Comparison of ENCODE assay signal across 13 cellular contexts in genomic region chr3:55490194-55490913, GRCh38. TPM values are rescaled to one million over a fixed set of nuclear protein-coding genes. Genes with fewer than 3 reads are reported as not detected.
A peak's percentile ranks its signal among the peaks of the same experiment; 100 is the strongest.
DNase-seq lines count a peak whose midpoint lies in the region; ATAC-seq and TF ChIP-seq lines count a peak whose summit lies in the region.
"Had no signal": no experiment of that assay in that cellular context is flagged by ENCODE, and none has a peak within 500 bp of the region (broad histone marks: within the 10 kb centered on the region; RNA-seq: fewer than 3 reads in every experiment).

No MANE protein-coding gene starts in this region.

- H3K9me3 ChIP-seq in HUES6 (ENCODE audit: control insufficient read depth, insufficient read depth, low read depth, low read length) (no peaks in the 10 kb centered on the region), hepatocyte (ENCODE audit: low read depth) (no peaks in the 10 kb centered on the region), thyroid gland (no peaks in the 10 kb centered on the region)
- H3K9me3 ChIP-seq: right lobe of liver had no signal

- H3K4me1 ChIP-seq in HUES6 (ENCODE audit: control insufficient read depth, insufficient read depth, low read length) (peaks cover 32% of the 10 kb centered on the region), hepatocyte (ENCODE audit: insufficient read depth) (peaks cover 28% of the 10 kb centered on the region), thyroid gland (peaks cover 22 to 28% of the 10 kb centered on the region in 2 donors)
- H3K4me1 ChIP-seq: right lobe of liver had no signal

- H3K9me2 ChIP-seq in hepatocyte (replicated peaks; ENCODE audit: insufficient read depth) = no peaks in the 10 kb centered on the region

- no peak overlapping the region for H3K27ac ChIP-seq in HUES6 (ENCODE audit: low read depth, low read length)
- H3K27ac ChIP-seq in hepatocyte = peak overlapping the region; percentile 98
- H3K27ac ChIP-seq in thyroid gland = peak overlapping the region in 2 of 3 donors; percentile 9 to 66
- H3K27ac ChIP-seq: right lobe of liver had no signal

- no peaks in the 10 kb centered on the region; the same call in 1 of the 2 replicates for H3K36me3 ChIP-seq in HUES6 (ENCODE audit: control insufficient read depth, insufficient read depth, low read length)
- H3K36me3 ChIP-seq in hepatocyte (replicated peaks; ENCODE audit: insufficient read depth, low read depth) = no peaks in the 10 kb centered on the region
- H3K36me3 ChIP-seq in thyroid gland = no peaks in the 10 kb centered on the region
- H3K36me3 ChIP-seq: right lobe of liver had no signal

- H4K20me1 ChIP-seq in hepatocyte (ENCODE audit: insufficient read depth, poor library complexity, severe bottlenecking) = no peaks in the 10 kb centered on the region

- H3K27me3 ChIP-seq in HUES6 (ENCODE audit: control insufficient read depth, insufficient read depth, low read length) (peaks cover 46% of the 10 kb centered on the region), hepatocyte (no peaks in the 10 kb centered on the region), thyroid gland (no peaks in the 10 kb centered on the region)
- H3K27me3 ChIP-seq: right lobe of liver had no signal

- H3K4me3 ChIP-seq in HUES6 (ENCODE audit: low read depth, low read length) (peak overlapping the region; percentile 79), hepatocyte (no peak overlapping the region), thyroid gland (replicated peaks in 1 of 3) (no peak overlapping the region)
- H3K4me3 ChIP-seq: right lobe of liver had no signal

- peak in 1 of 2 donors; percentile 11 for TF ChIP-seq POLR2A in thyroid gland (IDR thresholded peaks at IDR 0.05)

- 40% methylated on average over 3 of the region's 3 CpGs for WGBS in hepatocyte (ENCODE audit: low lambda C conversion rate, missing lambda C conversion rate)
- WGBS in thyroid gland, 2 donors = 23 to 26% methylated on average over 3 of the region's 3 CpGs

- peak overlapping the region; percentile 85 for H3K4me2 ChIP-seq in hepatocyte

- no peak for ATAC-seq in HG02970 (IDR thresholded peaks at IDR 0.05; ENCODE audit: low FRiP score, unreplicated experiment)
- ATAC-seq: activated CD8-positive, alpha-beta memory T cell treated with anti-CD3 and anti-CD28 coated beads, Interleukin-2, amount 10 ng/mL, durations not matched to agents 7 days and 5 days; Right ventricle myocardium inferior had no signal

- intact Hi-C loops in thyroid gland (cut with DNase I) = no loop called here

- H3K79me2 ChIP-seq in hepatocyte = peaks cover 28% of the 10 kb centered on the region

- DNase-seq in RPMI7951 (ENCODE audit: low read depth) (peak; percentile 56), hepatocyte (ENCODE audit: low spot score) (no peak), thyroid gland (peak; percentile 76 to 77), NCI-H1417 treated with DMSO at 0.1 percent for 48 hours (lab: John Stamatoyannopoulos, UW) (no peak)
- DNase-seq in activated naive CD4-positive, alpha-beta T cell treated with Interleukin-2 at 50 U/mL for 16 hours = no peak
- DNase-seq: activated CD8-positive, alpha-beta memory T cell treated with anti-CD3 and anti-CD28 coated beads, Interleukin-2, amount 10 ng/mL, durations not matched to agents 7 days and 5 days; CD4-positive, alpha-beta T cell; cerebellar nuclear complex; KG1; right lobe of liver had no signal

- peak overlapping the region; percentile 98 for H3K9ac ChIP-seq in HUES6 (ENCODE audit: low read length)

- no peak overlapping the region for H2AFZ ChIP-seq in hepatocyte

- no peak for TF ChIP-seq CTCF in hepatocyte (IDR thresholded peaks at IDR 0.05; ENCODE audit: poor library complexity)
- no peak for TF ChIP-seq CTCF in thyroid gland (IDR thresholded peaks at IDR 0.05)

RNA-seq across cellular contexts. Expression of gene WNT5A, which starts 3.2 kb away (rescaled TPM):
- 193 and 213 TPM in 2 replicates for total RNA-seq in RPMI7951 (2014; rRNA removed; shearing (Covaris generic))
- total RNA-seq in hepatocyte (96.0 and 129 TPM in 2 replicates), thyroid gland (10 to 100 TPM in 3 of 4 donors, 1 to 10 TPM in 1; 4.2 to 15.6 (median 10.4) TPM)
- polyA plus RNA-seq in hepatocyte = 24.3 and 31.6 TPM in 2 replicates

Comparison
In these comparisons a context has a peak if more than half of its experiments do, and no peak if none do; other contexts are left out.
1. DNase-seq: peak in RPMI7951 (single experiment) and thyroid gland (2 of 2); none in hepatocyte (single experiment), activated naive CD4-positive, alpha-beta T cell treated with Interleukin-2 at 50 U/mL for 16 hours (single experiment) and NCI-H1417 treated with DMSO at 0.1 percent for 48 hours (single experiment).